In the genomic region with DNA sequence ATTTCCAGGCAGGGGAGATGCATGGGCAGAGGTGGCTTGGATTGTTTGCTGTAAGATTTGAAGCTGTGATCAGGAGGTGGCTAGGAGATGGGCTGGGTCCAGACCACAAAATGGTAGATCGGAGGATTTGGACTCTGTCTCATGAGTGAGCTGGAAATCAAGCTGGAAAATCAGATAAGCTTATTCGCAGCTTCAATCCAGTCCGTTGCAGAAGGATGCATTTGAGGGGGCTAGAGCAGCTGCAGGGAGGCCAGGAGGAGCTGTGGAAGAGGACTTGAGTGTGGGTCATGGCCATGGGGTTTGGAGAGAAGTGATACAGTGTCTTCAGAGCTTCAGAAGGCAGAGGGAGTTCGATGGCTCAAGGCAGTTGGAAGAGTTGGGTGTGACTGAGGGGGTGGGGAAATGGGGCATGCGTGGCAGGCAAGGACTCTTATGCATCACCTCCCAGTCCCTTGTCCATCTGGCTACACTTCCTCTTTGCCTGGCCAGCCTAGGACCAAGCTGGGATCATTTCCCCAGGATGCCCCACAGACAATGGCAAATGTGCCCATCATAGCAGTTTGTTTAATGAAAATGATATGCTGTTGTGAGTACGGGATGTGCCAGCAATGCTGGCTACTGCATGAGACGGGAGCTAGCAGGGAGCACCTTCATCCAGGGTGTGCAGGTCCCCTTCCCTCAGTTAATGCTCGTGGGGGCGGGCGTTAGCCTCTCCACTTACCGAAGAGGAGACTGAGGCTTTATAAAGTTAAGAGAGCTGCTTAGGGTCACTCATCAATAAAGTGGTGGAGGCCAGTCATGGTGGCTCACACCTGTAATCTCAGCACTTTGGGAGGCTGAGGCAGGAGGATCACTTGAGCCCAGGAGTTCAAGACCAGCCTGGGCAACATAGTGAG, we compare ENCODE assay signal across 18 cellular contexts. TPM values are rescaled to one million over a fixed set of nuclear protein-coding genes. Genes with fewer than 3 reads are reported as not detected.
DNase-seq lines count a peak whose midpoint lies in the region; ATAC-seq, FAIRE-seq and TF ChIP-seq lines count a peak whose summit lies in the region.
"Had no signal": no experiment of that assay in that cellular context is flagged by ENCODE, and none has a peak within 500 bp of the region (broad histone marks: within the 10 kb centered on the region; RNA-seq: fewer than 3 reads in every experiment).

No MANE protein-coding gene starts in this region.

- H3K36me3 ChIP-seq in GM23338 (ENCODE audit: insufficient read depth) (0 out of 2 replicates have a peak, but pooled peaks cover 4% of the 10 kb centered on the region), HepG2 (replicated peaks in 1 of 2; ENCODE audit: control insufficient read depth in 1 of 2, insufficient read depth in 2 of 2, low read length in 2 of 2) (peaks cover 11 to 17% of the 10 kb centered on the region in 2 experiments; a peak in 4 of 5 replicates)
- H3K36me3 ChIP-seq: prostate gland had no signal

- DNase-seq in AG08396 (ENCODE audit: low spot score) (peak; percentile 4), GM23338 (ENCODE audit: low spot score) (no peak), WTC11 (ENCODE audit: low spot score) (no peak), HepG2 (ENCODE audit: low spot score) (no peak), T-cell (no peak), NCI-H526 treated with DMSO at 0.1 percent for 48 hours (lab: John Stamatoyannopoulos, UW) (no peak)
- DNase-seq in activated CD4-positive, alpha-beta T cell treated with anti-CD3 and anti-CD28 coated beads, Interleukin-2, amount 50 U/mL, for 4 hours: no peak

- TF ChIP-seq EP300 in HepG2 (IDR thresholded peaks at IDR 0.05; ENCODE audit: low read depth in 2 of 2, low read length in 2 of 2) (no peak), HepG2 (CRISPR knock-in tag; IDR thresholded peaks at IDR 0.05; ENCODE audit: borderline replicate concordance) (no peak)

- TF ChIP-seq RAD21 in HepG2 (CRISPR knock-in tag; IDR thresholded peaks at IDR 0.05): no peak

- TF ChIP-seq POLR2A in HepG2 (IDR thresholded peaks at IDR 0.05; ENCODE audit: insufficient read depth in 1 of 2, low read depth in 2 of 2, low read length in 2 of 2): no peak; a peak in 1 of 4 replicates

- no peak overlapping the region for H3K9ac ChIP-seq in HepG2 (ENCODE audit: insufficient read depth, low read depth, low read length)

- intact Hi-C loops in HepG2 (cut with micrococcal nuclease; ENCODE audit: unreplicated experiment): loop anchor here (1.0 to 5.0 kb wide), 3 partner anchors 22 to 333 kb away; a partner anchor contains a TSS

- in situ Hi-C loops in HepG2 (cut with HindIII; ENCODE audit: extremely low pct_ligation_motif_present, low pct_unique_long_range_greater_than_20kb): loop anchor here (10.0 kb wide), 1 partner anchor 335 kb away; a partner anchor contains a TSS

- H3K4me3 ChIP-seq in GM23338 (no peak overlapping the region), HepG2 (replicated peaks in 1 of 3; ENCODE audit: insufficient read depth in 1 of 3, low read depth in 2 of 3, low read length in 3 of 3) (no peak overlapping the region)
- H3K4me3 ChIP-seq: A549, prostate gland had no signal

- POLR2A ChIA-PET in WTC11 (lab: Charles Lee): interaction anchor here (0.5 to 3.0 kb wide), 13 partner anchors 11 to 657 kb away, joined by 3 to 23 read pairs (median 4); a partner anchor contains a TSS
- POLR2A ChIA-PET in HepG2 (lab: Yijun Ruan, JAX): interaction anchor here (0.6 to 2.4 kb wide), 16 partner anchors 11 to 333 kb away, joined by 3 to 11 read pairs (median 5); a partner anchor contains a TSS
- POLR2A ChIA-PET in T-cell (lab: Charles Lee): interaction anchor here in 1 of 2 donors (0.6 to 1.4 kb wide), 3 partner anchors 39 to 152 kb away, joined by 8 to 11 read pairs (median 9); no protein-coding TSS in a partner anchor

- H3K4me1 Mint-ChIP-seq in GM23338 (peaks cover 29% of the 10 kb centered on the region), WTC11 (peaks cover 38% of the 10 kb centered on the region), T-cell (peaks cover 30 to 38% (median 37%) of the 10 kb centered on the region in 3 donors)

- FAIRE-seq in HepG2 (lab: Jason Lieb, UNC): peak; percentile 8
- FAIRE-seq: A549, bronchial epithelial cell, frontal cortex had no signal

- peak overlapping the region; percentile 45; the same call in 1 of the 2 replicates for H3K4me2 ChIP-seq in GM23338
- no peak overlapping the region for H3K4me2 ChIP-seq in HepG2 (ENCODE audit: low read depth, low read length)

- no peak overlapping the region for H2AFZ ChIP-seq in GM23338
- no peak overlapping the region for H2AFZ ChIP-seq in HepG2 (ENCODE audit: low read length)

- no peaks in the 10 kb centered on the region for H3K9me3 ChIP-seq in HepG2 (ENCODE audit: low read length)
- H3K9me3 ChIP-seq: A549, prostate gland had no signal

- no peaks in the 10 kb centered on the region for H3K9me2 ChIP-seq in GM23338 (ENCODE audit: insufficient read depth)

- H4K20me1 ChIP-seq in GM23338 (replicated peaks; ENCODE audit: insufficient read depth): no peaks in the 10 kb centered on the region; the same call in 1 of the 2 replicates
- H4K20me1 ChIP-seq in HepG2 (ENCODE audit: insufficient read depth, low read length): peaks cover 8% of the 10 kb centered on the region

- H3K4me1 ChIP-seq in GM23338 (ENCODE audit: insufficient read depth) (peaks cover 22% of the 10 kb centered on the region), HepG2 (ENCODE audit: insufficient read depth, low read length) (peaks cover 19% of the 10 kb centered on the region)
- H3K4me1 ChIP-seq: prostate gland had no signal

- H3K79me2 ChIP-seq in GM23338 (replicated peaks; ENCODE audit: insufficient read depth) (peaks cover 1% of the 10 kb centered on the region; the same call in 1 of the 2 replicates), HepG2 (ENCODE audit: insufficient read depth, low read length) (peaks cover 3% of the 10 kb centered on the region)

- CTCF ChIA-PET in WTC11 (lab: Charles Lee) (interaction anchor here (0.6 to 5.3 kb wide), 43 partner anchors 10 to 407 kb away, joined by 3 to 73 read pairs (median 5); a partner anchor contains a TSS), HepG2 (lab: Yijun Ruan, JAX; ENCODE audit: low intra/inter-chr PET ratio, low total read pairs) (interaction anchor here (0.8 to 2.7 kb wide), 7 partner anchors 8 to 333 kb away, joined by 3 to 23 read pairs (median 9); a partner anchor contains a TSS), T-cell (lab: Charles Lee) (interaction anchor here (0.5 to 4.3 kb wide), 28 partner anchors 11 to 1145 kb away, joined by 3 to 66 read pairs (median 4); a partner anchor contains a TSS)

- H3K27ac ChIP-seq in GM23338 (ENCODE audit: low read depth) (0 out of 2 replicates have a peak overlapping the region, but pooled peaks have one; percentile 66), HepG2 (ENCODE audit: extremely low read length, insufficient read depth, low read length) (no peak overlapping the region)
- H3K27ac ChIP-seq: C4-2B, epithelial cell of prostate, prostate gland had no signal

- TF ChIP-seq CTCF in GM23338 (conservative IDR thresholded peaks at IDR 0.05; ENCODE audit: low read depth in 2 of 2): no peak
- no peak for TF ChIP-seq CTCF in WTC11 (IDR thresholded peaks at IDR 0.05)
- no peak for TF ChIP-seq CTCF in HepG2 (CRISPR knock-in tag; IDR thresholded peaks at IDR 0.05)

- H3K27ac Mint-ChIP-seq in GM23338 (no peak overlapping the region), WTC11 (peak overlapping the region; percentile 77), T-cell (peak overlapping the region in 1 of 2 donors; percentile 49)
- H3K27ac Mint-ChIP-seq: activated naive CD8-positive, alpha-beta T cell treated with anti-CD3 and anti-CD28 coated beads, Interleukin-2, amount 50 U/mL, for 24 hours; nephron progenitor cell had no signal

- BruUV-seq in HepG2 (replicated peaks; lab: Mats Ljungman, UMichigan): no TSS peak

- WGBS in HepG2 (ENCODE audit: low lambda C conversion rate): 70% methylated on average over 11 of the region's 11 CpGs

- H3K27me3 ChIP-seq in GM23338 (ENCODE audit: insufficient read depth): no peaks in the 10 kb centered on the region
- peaks cover 0 to 4% of the 10 kb centered on the region in 2 experiments; a peak in 1 of 5 replicates for H3K27me3 ChIP-seq in HepG2 (ENCODE audit: control insufficient read depth in 1 of 2, insufficient read depth in 2 of 2, low read length in 2 of 2)

- H3K36me3 Mint-ChIP-seq in GM23338 (ENCODE audit: low read depth) (peaks cover 34% of the 10 kb centered on the region), WTC11 (peaks cover 30% of the 10 kb centered on the region), T-cell (no peaks in the 10 kb centered on the region)

- no peak overlapping the region for H3K4me3 Mint-ChIP-seq in GM23338
- no peak overlapping the region for H3K4me3 Mint-ChIP-seq in WTC11
- H3K4me3 Mint-ChIP-seq in T-cell: no peak overlapping the region
- H3K4me3 Mint-ChIP-seq: activated naive CD8-positive, alpha-beta T cell treated with anti-CD3 and anti-CD28 coated beads, Interleukin-2, amount 50 U/mL, for 24 hours; nephron progenitor cell had no signal

- ATAC-seq in GM23338 (no peak), WTC11 (no peak), HepG2 (0 out of 3 replicates have a peak, but pooled peaks have one; percentile 3), HG03432 (IDR thresholded peaks at IDR 0.05; ENCODE audit: unreplicated experiment) (no peak), T-cell (replicated peaks in 1 of 4) (no peak)

- H3K9me3 Mint-ChIP-seq in GM23338: peaks cover 15% of the 10 kb centered on the region
- peaks cover 12% of the 10 kb centered on the region for H3K9me3 Mint-ChIP-seq in WTC11
- H3K9me3 Mint-ChIP-seq in T-cell: no peaks in the 10 kb centered on the region
- H3K9me3 Mint-ChIP-seq: activated naive CD8-positive, alpha-beta T cell treated with anti-CD3 and anti-CD28 coated beads, Interleukin-2, amount 50 U/mL, for 24 hours had no signal

- peaks cover 22% of the 10 kb centered on the region for H3F3A ChIP-seq in GM23338 (replicated peaks; ENCODE audit: low read depth)

- H3K27me3 Mint-ChIP-seq in GM23338 (ENCODE audit: insufficient read depth, low read depth, poor library complexity) (peaks cover 21% of the 10 kb centered on the region), WTC11 (ENCODE audit: low read depth) (no peaks in the 10 kb centered on the region), T-cell (no peaks in the 10 kb centered on the region)
- H3K27me3 Mint-ChIP-seq: activated naive CD8-positive, alpha-beta T cell treated with anti-CD3 and anti-CD28 coated beads, Interleukin-2, amount 50 U/mL, for 24 hours had no signal

RNA-seq across cellular contexts. Expression of a gene that starts 20.6 kb away (rescaled TPM):
- total RNA-seq in GM23338 (2014; rRNA removed; shearing (Covaris generic)): 102 and 128 TPM in 2 replicates
- polyA plus RNA-seq in GM23338 (2016; fragmentation: Nextera tagmentation; extraction: Ambion mirVana) (65.4 and 79.1 TPM in 2 replicates), HepG2 (2011; rRNA removed) (130 and 137 TPM in 2 replicates)
- total RNA-seq in WTC11 (2021) (138 to 187 TPM (median 182 TPM) in 3 replicates), HepG2 (2016; rRNA removed; fragmentation: Illumina TruSeq; extraction: Trizol) (218 and 244 TPM in 2 replicates), T-cell (1 to 10 TPM; 1.4 to 2.5 (median 2.1) TPM)
- total RNA-seq in HepG2 (2016; cell fraction: cytosol; rRNA removed; fragmentation: Illumina TruSeq; extraction: Trizol; ENCODE audit: low read depth): 87.1 and 92.9 TPM in 2 replicates
- 223 and 253 TPM in 2 replicates for total RNA-seq in HepG2 (2016; cell fraction: insoluble cytoplasmic fraction; rRNA removed; fragmentation: Illumina TruSeq; extraction: Trizol)
- 152 and 159 TPM in 2 replicates for total RNA-seq in HepG2 (2016; cell fraction: membrane; rRNA removed; fragmentation: Illumina TruSeq; extraction: Trizol)
- total RNA-seq in HepG2 (2016; cell fraction: nucleus; rRNA removed; fragmentation: Illumina TruSeq; extraction: Trizol): 99.3 and 115 TPM in 2 replicates
- polyA plus RNA-seq in HepG2 (2011; cell fraction: cytosol; rRNA removed): 103 and 170 TPM in 2 replicates
- polyA plus RNA-seq in HepG2 (2011; cell fraction: nucleus; rRNA removed): 80.0 and 88.2 TPM in 2 replicates
- polyA plus RNA-seq in HepG2 (2012): 123 and 130 TPM in 2 replicates
- polyA plus RNA-seq in HepG2 (2016; cell fraction: cytosol; fragmentation: Illumina TruSeq; extraction: Trizol; ENCODE audit: low read depth): 105 and 118 TPM in 2 replicates
- 245 and 255 TPM in 2 replicates for polyA plus RNA-seq in HepG2 (2016; cell fraction: insoluble cytoplasmic fraction; fragmentation: Illumina TruSeq; extraction: Trizol; ENCODE audit: low read depth)
- 133 and 135 TPM in 2 replicates for polyA plus RNA-seq in HepG2 (2016; cell fraction: membrane; fragmentation: Illumina TruSeq; extraction: Trizol; ENCODE audit: low read depth)
- polyA plus RNA-seq in HepG2 (2016; cell fraction: nucleus; fragmentation: Illumina TruSeq; extraction: Trizol; ENCODE audit: insufficient read depth, low read depth): 215 and 218 TPM in 2 replicates
- 1.2 and 248 TPM in 2 replicates for polyA minus RNA-seq in HepG2 (2011; rRNA and poly(A)+ RNA removed; ENCODE audit: low replicate concordance)
- polyA minus RNA-seq in HepG2 (2011; cell fraction: cytosol; rRNA and poly(A)+ RNA removed): 160 and 171 TPM in 2 replicates
- 30.1 and 34.9 TPM in 2 replicates for polyA minus RNA-seq in HepG2 (2011; cell fraction: nucleus; rRNA and poly(A)+ RNA removed)

RNA-seq across cellular contexts. Expression of a gene that starts 36.5 kb away (rescaled TPM):
- 2.1 and 2.3 TPM in 2 replicates for total RNA-seq in GM23338 (2014; rRNA removed; shearing (Covaris generic))
- polyA plus RNA-seq in GM23338 (2016; fragmentation: Nextera tagmentation; extraction: Ambion mirVana): 0.52 and 0.82 TPM in 2 replicates
- total RNA-seq in WTC11 (2021): 2.3 to 2.4 TPM (median 2.3 TPM) in 3 replicates
- total RNA-seq in HepG2 (2016; rRNA removed; fragmentation: Illumina TruSeq; extraction: Trizol): 0.22 and 0.38 TPM in 2 replicates
- total RNA-seq in HepG2 (2016; cell fraction: cytosol; rRNA removed; fragmentation: Illumina TruSeq; extraction: Trizol; ENCODE audit: low read depth): 0.10 TPM in 1 of 2 replicates, not detected in the other
- total RNA-seq in HepG2 (2016; cell fraction: insoluble cytoplasmic fraction; rRNA removed; fragmentation: Illumina TruSeq; extraction: Trizol): 0.10 and 0.35 TPM in 2 replicates
- 0.06 TPM in 1 of 2 replicates, not detected in the other for total RNA-seq in HepG2 (2016; cell fraction: membrane; rRNA removed; fragmentation: Illumina TruSeq; extraction: Trizol)
- 0.28 and 0.34 TPM in 2 replicates for total RNA-seq in HepG2 (2016; cell fraction: nucleus; rRNA removed; fragmentation: Illumina TruSeq; extraction: Trizol)
- polyA plus RNA-seq in HepG2 (2011; rRNA removed): 1.6 and 3.8 TPM in 2 replicates
- 0.94 and 1.1 TPM in 2 replicates for polyA plus RNA-seq in HepG2 (2011; cell fraction: cytosol; rRNA removed)
- polyA plus RNA-seq in HepG2 (2011; cell fraction: nucleus; rRNA removed): 1.1 and 2.5 TPM in 2 replicates
- 2.4 and 2.5 TPM in 2 replicates for polyA plus RNA-seq in HepG2 (2012)
- 0.07 and 0.09 TPM in 2 replicates for polyA plus RNA-seq in HepG2 (2016; cell fraction: cytosol; fragmentation: Illumina TruSeq; extraction: Trizol; ENCODE audit: low read depth)
- 0.25 and 0.39 TPM in 2 replicates for polyA plus RNA-seq in HepG2 (2016; cell fraction: insoluble cytoplasmic fraction; fragmentation: Illumina TruSeq; extraction: Trizol; ENCODE audit: low read depth)
- polyA plus RNA-seq in HepG2 (2016; cell fraction: membrane; fragmentation: Illumina TruSeq; extraction: Trizol; ENCODE audit: low read depth): 0.13 and 0.23 TPM in 2 replicates
- 0.44 and 1.1 TPM in 2 replicates for polyA plus RNA-seq in HepG2 (2016; cell fraction: nucleus; fragmentation: Illumina TruSeq; extraction: Trizol; ENCODE audit: insufficient read depth, low read depth)
- polyA minus RNA-seq in HepG2 (2011; rRNA and poly(A)+ RNA removed; ENCODE audit: low replicate concordance): 1.7 and 5.3 TPM in 2 replicates
- polyA minus RNA-seq in HepG2 (2011; cell fraction: cytosol; rRNA and poly(A)+ RNA removed): 0.79 and 1.7 TPM in 2 replicates
- polyA minus RNA-seq in HepG2 (2011; cell fraction: nucleus; rRNA and poly(A)+ RNA removed): 0.52 and 1.4 TPM in 2 replicates
- total RNA-seq in T-cell: 100 to 1,000 TPM; 124 to 172 (median 161) TPM
- total RNA-seq: bronchial epithelial cell, dermis microvascular lymphatic vessel endothelial cell had no signal

RNA-seq across cellular contexts. Expression of a gene that starts 46.2 kb away (rescaled TPM):
- total RNA-seq in GM23338 (2014; rRNA removed; shearing (Covaris generic)): not detected in 2 replicates
- polyA plus RNA-seq in GM23338 (2016; fragmentation: Nextera tagmentation; extraction: Ambion mirVana) (2.0 and 3.2 TPM in 2 replicates), HepG2 (2011; rRNA removed) (not detected in 2 replicates)
- total RNA-seq in WTC11 (2021) (0.09 to 0.14 TPM (median 0.11 TPM) in 3 replicates), HepG2 (2016; rRNA removed; fragmentation: Illumina TruSeq; extraction: Trizol) (not detected in 2 replicates), T-cell (100 to 1,000 TPM; 122 to 194 (median 142) TPM)
- total RNA-seq in HepG2 (2016; cell fraction: cytosol; rRNA removed; fragmentation: Illumina TruSeq; extraction: Trizol; ENCODE audit: low read depth): not detected in 2 replicates
- total RNA-seq in HepG2 (2016; cell fraction: insoluble cytoplasmic fraction; rRNA removed; fragmentation: Illumina TruSeq; extraction: Trizol): not detected in 2 replicates
- not detected in 2 replicates for total RNA-seq in HepG2 (2016; cell fraction: membrane; rRNA removed; fragmentation: Illumina TruSeq; extraction: Trizol)
- not detected in 2 replicates for total RNA-seq in HepG2 (2016; cell fraction: nucleus; rRNA removed; fragmentation: Illumina TruSeq; extraction: Trizol)
- not detected in 2 replicates for polyA plus RNA-seq in HepG2 (2011; cell fraction: cytosol; rRNA removed)
- polyA plus RNA-seq in HepG2 (2011; cell fraction: nucleus; rRNA removed): not detected in 2 replicates
- not detected in 2 replicates for polyA plus RNA-seq in HepG2 (2012)
- not detected in 2 replicates for polyA plus RNA-seq in HepG2 (2016; cell fraction: cytosol; fragmentation: Illumina TruSeq; extraction: Trizol; ENCODE audit: low read depth)
- polyA plus RNA-seq in HepG2 (2016; cell fraction: insoluble cytoplasmic fraction; fragmentation: Illumina TruSeq; extraction: Trizol; ENCODE audit: low read depth): not detected in 2 replicates
- polyA plus RNA-seq in HepG2 (2016; cell fraction: membrane; fragmentation: Illumina TruSeq; extraction: Trizol; ENCODE audit: low read depth): not detected in 2 replicates
- not detected in 2 replicates for polyA plus RNA-seq in HepG2 (2016; cell fraction: nucleus; fragmentation: Illumina TruSeq; extraction: Trizol; ENCODE audit: insufficient read depth, low read depth)
- not detected in 2 replicates for polyA minus RNA-seq in HepG2 (2011; rRNA and poly(A)+ RNA removed; ENCODE audit: low replicate concordance)
- not detected in 2 replicates for polyA minus RNA-seq in HepG2 (2011; cell fraction: cytosol; rRNA and poly(A)+ RNA removed)
- not detected in 2 replicates for polyA minus RNA-seq in HepG2 (2011; cell fraction: nucleus; rRNA and poly(A)+ RNA removed)
- total RNA-seq: bronchial epithelial cell, dermis microvascular lymphatic vessel endothelial cell, kidney epithelial cell had no signal
- polyA plus RNA-seq: A549 had no signal

Comparison
In these comparisons a context has a peak if more than half of its experiments do, and no peak if none do; other contexts are left out.
1. RNA of a gene that starts 20.6 kb away (total RNA-seq): 87.1 to 253 TPM in HepG2, 138 to 187 TPM in WTC11 and 102 to 128 TPM in GM23338; 1.4 to 2.5 TPM in T-cell; every median in the first group is over 10 times any median in the second.
2. RNA of a gene that starts 36.5 kb away (total RNA-seq): 124 to 172 TPM in T-cell; 2.3 to 2.4 TPM in WTC11, 2.1 to 2.3 TPM in GM23338 and 0.06 to 0.38 TPM in HepG2; every median in the first group is over 10 times any median in the second.
3. RNA of a gene that starts 46.2 kb away (total RNA-seq): 122 to 194 TPM in T-cell; 0.09 to 0.14 TPM in WTC11, not detected in HepG2 and not detected in GM23338; every median in the first group is over 100 times any median in the second.